In genomic region chr12:57525615-57526383, GRCh38 we compare ENCODE assay signal across 1 cellular context.
TF ChIP-seq lines count a peak whose summit lies in the region.

No MANE protein-coding gene starts in this region.

TF ChIP-seq in IMR-90, 13 proteins besides CTCF, POLR2A, EP300 and RAD21:
- no peak for TF ChIP-seq USF2 (IDR thresholded peaks at IDR 0.05; ENCODE audit: low read depth, low read length)
- TF ChIP-seq BHLHE40 (IDR thresholded peaks at IDR 0.05; ENCODE audit: low read depth, low read length) = no peak
- no peak for TF ChIP-seq MAFK (IDR thresholded peaks at IDR 0.05; ENCODE audit: low read depth, low read length)
- no peak for TF ChIP-seq SMC3 (IDR thresholded peaks at IDR 0.05; ENCODE audit: low read depth, low read length)
TF ChIP-seq in IMR-90: peak in this region for 0.
